ENCODE assay signal across 1 cellular context in the genomic region with DNA sequence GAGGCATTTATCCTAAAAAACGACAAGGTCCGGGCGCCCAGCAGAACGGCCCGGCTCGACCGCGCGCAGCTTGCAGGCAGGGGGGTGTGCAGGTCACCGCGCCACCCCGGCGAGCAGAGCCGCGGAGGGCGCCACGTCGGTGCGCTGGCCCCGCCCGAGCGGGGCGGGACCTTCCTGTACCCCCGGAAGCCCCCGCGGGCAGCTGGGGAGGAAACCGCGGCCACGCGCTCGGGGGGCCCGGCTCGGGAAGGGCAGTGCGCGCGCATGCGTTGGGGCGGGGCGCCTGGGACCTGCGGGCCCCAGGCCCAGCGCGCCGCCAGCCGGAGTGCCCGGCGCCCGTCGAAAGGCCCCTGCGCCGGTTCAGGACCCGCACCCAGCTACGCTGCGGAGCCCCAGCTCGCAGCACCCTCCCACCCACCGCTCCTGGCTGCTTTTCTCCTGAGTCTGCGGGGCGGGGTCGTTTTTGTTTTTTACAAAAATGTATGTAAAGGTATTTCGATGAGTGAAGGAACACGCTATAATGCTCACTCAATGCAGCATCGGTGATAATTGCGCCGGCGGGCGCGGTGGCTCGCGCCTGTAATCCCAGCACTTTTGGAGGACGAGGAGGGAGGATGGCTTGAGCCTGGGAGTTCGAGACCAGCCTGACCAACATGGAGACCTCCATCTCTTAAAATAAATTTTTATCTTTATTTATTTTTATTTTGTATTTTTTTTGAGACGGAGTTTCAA.
A peak's percentile ranks its signal among the peaks of the same experiment; 100 is the strongest.
TF ChIP-seq lines count a peak whose summit lies in the region.

No MANE protein-coding gene starts in this region.

TF ChIP-seq in GM12878, 131 proteins besides CTCF, POLR2A, EP300 and RAD21 (continued from another document):
- TF ChIP-seq WRNIP1 (IDR thresholded peaks at IDR 0.05; ENCODE audit: borderline replicate concordance, low read depth, low read length) (no peak), CREB1 (IDR thresholded peaks at IDR 0.05; ENCODE audit: low read depth) (peak; percentile 28; the same call in 1 of the 2 replicates), SREBF1 (IDR thresholded peaks at IDR 0.05; ENCODE audit: low read length) (no peak), BHLHE40 (IDR thresholded peaks at IDR 0.05; ENCODE audit: borderline replicate concordance in 1 of 2, low read depth in 2 of 2, low read length in 1 of 2) (peak in 1 of 2 experiments; percentile 71; a peak in 2 of 4 replicates), JUNB (IDR thresholded peaks at IDR 0.05) (no peak), HCFC1 (IDR thresholded peaks at IDR 0.05; ENCODE audit: low read length) (no peak), FOXK2 (IDR thresholded peaks at IDR 0.05) (no peak), ZNF274 (IDR thresholded peaks at IDR 0.05; ENCODE audit: insufficient read depth, insufficient read length) (no peak), SMAD5 (IDR thresholded peaks at IDR 0.05; ENCODE audit: low read depth) (no peak), YBX1 (IDR thresholded peaks at IDR 0.05) (no peak), ZNF622 (IDR thresholded peaks at IDR 0.05) (no peak), ATF7 (IDR thresholded peaks at IDR 0.05; ENCODE audit: low read depth) (no peak), TBL1XR1 (IDR thresholded peaks at IDR 0.05; ENCODE audit: low read depth, low read length) (no peak), SP1 (IDR thresholded peaks at IDR 0.05; ENCODE audit: low read depth, low read length) (no peak), TCF12 (IDR thresholded peaks at IDR 0.05; ENCODE audit: low read depth, low read length) (peak; percentile 87), SPI1 (IDR thresholded peaks at IDR 0.05; ENCODE audit: borderline replicate concordance, insufficient read depth, low read depth, low read length) (no peak), NR2C2 (IDR thresholded peaks at IDR 0.05; ENCODE audit: borderline replicate concordance, control insufficient read depth, insufficient read length, low read depth) (no peak), ZZZ3 (IDR thresholded peaks at IDR 0.05; ENCODE audit: control insufficient read depth, insufficient read length, low read depth) (no peak)
- TF ChIP-seq, protein P1, sequence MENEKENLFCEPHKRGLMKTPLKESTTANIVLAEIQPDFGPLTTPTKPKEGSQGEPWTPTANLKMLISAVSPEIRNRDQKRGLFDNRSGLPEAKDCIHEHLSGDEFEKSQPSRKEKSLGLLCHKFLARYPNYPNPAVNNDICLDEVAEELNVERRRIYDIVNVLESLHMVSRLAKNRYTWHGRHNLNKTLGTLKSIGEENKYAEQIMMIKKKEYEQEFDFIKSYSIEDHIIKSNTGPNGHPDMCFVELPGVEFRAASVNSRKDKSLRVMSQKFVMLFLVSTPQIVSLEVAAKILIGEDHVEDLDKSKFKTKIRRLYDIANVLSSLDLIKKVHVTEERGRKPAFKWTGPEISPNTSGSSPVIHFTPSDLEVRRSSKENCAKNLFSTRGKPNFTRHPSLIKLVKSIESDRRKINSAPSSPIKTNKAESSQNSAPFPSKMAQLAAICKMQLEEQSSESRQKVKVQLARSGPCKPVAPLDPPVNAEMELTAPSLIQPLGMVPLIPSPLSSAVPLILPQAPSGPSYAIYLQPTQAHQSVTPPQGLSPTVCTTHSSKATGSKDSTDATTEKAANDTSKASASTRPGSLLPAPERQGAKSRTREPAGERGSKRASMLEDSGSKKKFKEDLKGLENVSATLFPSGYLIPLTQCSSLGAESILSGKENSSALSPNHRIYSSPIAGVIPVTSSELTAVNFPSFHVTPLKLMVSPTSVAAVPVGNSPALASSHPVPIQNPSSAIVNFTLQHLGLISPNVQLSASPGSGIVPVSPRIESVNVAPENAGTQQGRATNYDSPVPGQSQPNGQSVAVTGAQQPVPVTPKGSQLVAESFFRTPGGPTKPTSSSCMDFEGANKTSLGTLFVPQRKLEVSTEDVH (IDR thresholded peaks at IDR 0.05; ENCODE audit: low read depth, partially characterized antibody), result no peak
- TF ChIP-seq, protein P2, sequence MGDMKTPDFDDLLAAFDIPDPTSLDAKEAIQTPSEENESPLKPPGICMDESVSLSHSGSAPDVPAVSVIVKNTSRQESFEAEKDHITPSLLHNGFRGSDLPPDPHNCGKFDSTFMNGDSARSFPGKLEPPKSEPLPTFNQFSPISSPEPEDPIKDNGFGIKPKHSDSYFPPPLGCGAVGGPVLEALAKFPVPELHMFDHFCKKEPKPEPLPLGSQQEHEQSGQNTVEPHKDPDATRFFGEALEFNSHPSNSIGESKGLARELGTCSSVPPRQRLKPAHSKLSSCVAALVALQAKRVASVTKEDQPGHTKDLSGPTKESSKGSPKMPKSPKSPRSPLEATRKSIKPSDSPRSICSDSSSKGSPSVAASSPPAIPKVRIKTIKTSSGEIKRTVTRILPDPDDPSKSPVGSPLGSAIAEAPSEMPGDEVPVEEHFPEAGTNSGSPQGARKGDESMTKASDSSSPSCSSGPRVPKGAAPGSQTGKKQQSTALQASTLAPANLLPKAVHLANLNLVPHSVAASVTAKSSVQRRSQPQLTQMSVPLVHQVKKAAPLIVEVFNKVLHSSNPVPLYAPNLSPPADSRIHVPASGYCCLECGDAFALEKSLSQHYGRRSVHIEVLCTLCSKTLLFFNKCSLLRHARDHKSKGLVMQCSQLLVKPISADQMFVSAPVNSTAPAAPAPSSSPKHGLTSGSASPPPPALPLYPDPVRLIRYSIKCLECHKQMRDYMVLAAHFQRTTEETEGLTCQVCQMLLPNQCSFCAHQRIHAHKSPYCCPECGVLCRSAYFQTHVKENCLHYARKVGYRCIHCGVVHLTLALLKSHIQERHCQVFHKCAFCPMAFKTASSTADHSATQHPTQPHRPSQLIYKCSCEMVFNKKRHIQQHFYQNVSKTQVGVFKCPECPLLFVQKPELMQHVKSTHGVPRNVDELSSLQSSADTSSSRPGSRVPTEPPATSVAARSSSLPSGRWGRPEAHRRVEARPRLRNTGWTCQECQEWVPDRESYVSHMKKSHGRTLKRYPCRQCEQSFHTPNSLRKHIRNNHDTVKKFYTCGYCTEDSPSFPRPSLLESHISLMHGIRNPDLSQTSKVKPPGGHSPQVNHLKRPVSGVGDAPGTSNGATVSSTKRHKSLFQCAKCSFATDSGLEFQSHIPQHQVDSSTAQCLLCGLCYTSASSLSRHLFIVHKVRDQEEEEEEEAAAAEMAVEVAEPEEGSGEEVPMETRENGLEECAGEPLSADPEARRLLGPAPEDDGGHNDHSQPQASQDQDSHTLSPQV (IDR thresholded peaks at IDR 0.05), result no peak
- TF ChIP-seq, protein P3, sequence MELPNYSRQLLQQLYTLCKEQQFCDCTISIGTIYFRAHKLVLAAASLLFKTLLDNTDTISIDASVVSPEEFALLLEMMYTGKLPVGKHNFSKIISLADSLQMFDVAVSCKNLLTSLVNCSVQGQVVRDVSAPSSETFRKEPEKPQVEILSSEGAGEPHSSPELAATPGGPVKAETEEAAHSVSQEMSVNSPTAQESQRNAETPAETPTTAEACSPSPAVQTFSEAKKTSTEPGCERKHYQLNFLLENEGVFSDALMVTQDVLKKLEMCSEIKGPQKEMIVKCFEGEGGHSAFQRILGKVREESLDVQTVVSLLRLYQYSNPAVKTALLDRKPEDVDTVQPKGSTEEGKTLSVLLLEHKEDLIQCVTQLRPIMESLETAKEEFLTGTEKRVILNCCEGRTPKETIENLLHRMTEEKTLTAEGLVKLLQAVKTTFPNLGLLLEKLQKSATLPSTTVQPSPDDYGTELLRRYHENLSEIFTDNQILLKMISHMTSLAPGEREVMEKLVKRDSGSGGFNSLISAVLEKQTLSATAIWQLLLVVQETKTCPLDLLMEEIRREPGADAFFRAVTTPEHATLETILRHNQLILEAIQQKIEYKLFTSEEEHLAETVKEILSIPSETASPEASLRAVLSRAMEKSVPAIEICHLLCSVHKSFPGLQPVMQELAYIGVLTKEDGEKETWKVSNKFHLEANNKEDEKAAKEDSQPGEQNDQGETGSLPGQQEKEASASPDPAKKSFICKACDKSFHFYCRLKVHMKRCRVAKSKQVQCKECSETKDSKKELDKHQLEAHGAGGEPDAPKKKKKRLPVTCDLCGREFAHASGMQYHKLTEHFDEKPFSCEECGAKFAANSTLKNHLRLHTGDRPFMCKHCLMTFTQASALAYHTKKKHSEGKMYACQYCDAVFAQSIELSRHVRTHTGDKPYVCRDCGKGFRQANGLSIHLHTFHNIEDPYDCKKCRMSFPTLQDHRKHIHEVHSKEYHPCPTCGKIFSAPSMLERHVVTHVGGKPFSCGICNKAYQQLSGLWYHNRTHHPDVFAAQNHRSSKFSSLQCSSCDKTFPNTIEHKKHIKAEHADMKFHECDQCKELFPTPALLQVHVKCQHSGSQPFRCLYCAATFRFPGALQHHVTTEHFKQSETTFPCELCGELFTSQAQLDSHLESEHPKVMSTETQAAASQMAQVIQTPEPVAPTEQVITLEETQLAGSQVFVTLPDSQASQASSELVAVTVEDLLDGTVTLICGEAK (IDR thresholded peaks at IDR 0.05; ENCODE audit: borderline replicate concordance), result peak; percentile 44; the same call in 1 of the 2 replicates
- TF ChIP-seq, protein P4, sequence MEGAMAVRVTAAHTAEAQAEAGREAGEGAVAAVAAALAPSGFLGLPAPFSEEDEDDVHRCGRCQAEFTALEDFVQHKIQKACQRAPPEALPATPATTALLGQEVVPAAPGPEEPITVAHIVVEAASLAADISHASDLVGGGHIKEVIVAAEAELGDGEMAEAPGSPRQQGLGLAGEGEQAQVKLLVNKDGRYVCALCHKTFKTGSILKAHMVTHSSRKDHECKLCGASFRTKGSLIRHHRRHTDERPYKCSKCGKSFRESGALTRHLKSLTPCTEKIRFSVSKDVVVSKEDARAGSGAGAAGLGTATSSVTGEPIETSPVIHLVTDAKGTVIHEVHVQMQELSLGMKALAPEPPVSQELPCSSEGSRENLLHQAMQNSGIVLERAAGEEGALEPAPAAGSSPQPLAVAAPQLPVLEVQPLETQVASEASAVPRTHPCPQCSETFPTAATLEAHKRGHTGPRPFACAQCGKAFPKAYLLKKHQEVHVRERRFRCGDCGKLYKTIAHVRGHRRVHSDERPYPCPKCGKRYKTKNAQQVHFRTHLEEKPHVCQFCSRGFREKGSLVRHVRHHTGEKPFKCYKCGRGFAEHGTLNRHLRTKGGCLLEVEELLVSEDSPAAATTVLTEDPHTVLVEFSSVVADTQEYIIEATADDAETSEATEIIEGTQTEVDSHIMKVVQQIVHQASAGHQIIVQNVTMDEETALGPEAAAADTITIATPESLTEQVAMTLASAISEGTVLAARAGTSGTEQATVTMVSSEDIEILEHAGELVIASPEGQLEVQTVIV (IDR thresholded peaks at IDR 0.05; ENCODE audit: borderline replicate concordance, partially characterized antibody), result no peak
- TF ChIP-seq, protein P5, sequence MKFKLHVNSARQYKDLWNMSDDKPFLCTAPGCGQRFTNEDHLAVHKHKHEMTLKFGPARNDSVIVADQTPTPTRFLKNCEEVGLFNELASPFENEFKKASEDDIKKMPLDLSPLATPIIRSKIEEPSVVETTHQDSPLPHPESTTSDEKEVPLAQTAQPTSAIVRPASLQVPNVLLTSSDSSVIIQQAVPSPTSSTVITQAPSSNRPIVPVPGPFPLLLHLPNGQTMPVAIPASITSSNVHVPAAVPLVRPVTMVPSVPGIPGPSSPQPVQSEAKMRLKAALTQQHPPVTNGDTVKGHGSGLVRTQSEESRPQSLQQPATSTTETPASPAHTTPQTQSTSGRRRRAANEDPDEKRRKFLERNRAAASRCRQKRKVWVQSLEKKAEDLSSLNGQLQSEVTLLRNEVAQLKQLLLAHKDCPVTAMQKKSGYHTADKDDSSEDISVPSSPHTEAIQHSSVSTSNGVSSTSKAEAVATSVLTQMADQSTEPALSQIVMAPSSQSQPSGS (IDR thresholded peaks at IDR 0.05; ENCODE audit: low read length), result no peak
- TF ChIP-seq, protein P6, sequence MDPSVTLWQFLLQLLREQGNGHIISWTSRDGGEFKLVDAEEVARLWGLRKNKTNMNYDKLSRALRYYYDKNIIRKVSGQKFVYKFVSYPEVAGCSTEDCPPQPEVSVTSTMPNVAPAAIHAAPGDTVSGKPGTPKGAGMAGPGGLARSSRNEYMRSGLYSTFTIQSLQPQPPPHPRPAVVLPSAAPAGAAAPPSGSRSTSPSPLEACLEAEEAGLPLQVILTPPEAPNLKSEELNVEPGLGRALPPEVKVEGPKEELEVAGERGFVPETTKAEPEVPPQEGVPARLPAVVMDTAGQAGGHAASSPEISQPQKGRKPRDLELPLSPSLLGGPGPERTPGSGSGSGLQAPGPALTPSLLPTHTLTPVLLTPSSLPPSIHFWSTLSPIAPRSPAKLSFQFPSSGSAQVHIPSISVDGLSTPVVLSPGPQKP (IDR thresholded peaks at IDR 0.05; ENCODE audit: low read depth, low read length), result no peak
- TF ChIP-seq, protein P7, sequence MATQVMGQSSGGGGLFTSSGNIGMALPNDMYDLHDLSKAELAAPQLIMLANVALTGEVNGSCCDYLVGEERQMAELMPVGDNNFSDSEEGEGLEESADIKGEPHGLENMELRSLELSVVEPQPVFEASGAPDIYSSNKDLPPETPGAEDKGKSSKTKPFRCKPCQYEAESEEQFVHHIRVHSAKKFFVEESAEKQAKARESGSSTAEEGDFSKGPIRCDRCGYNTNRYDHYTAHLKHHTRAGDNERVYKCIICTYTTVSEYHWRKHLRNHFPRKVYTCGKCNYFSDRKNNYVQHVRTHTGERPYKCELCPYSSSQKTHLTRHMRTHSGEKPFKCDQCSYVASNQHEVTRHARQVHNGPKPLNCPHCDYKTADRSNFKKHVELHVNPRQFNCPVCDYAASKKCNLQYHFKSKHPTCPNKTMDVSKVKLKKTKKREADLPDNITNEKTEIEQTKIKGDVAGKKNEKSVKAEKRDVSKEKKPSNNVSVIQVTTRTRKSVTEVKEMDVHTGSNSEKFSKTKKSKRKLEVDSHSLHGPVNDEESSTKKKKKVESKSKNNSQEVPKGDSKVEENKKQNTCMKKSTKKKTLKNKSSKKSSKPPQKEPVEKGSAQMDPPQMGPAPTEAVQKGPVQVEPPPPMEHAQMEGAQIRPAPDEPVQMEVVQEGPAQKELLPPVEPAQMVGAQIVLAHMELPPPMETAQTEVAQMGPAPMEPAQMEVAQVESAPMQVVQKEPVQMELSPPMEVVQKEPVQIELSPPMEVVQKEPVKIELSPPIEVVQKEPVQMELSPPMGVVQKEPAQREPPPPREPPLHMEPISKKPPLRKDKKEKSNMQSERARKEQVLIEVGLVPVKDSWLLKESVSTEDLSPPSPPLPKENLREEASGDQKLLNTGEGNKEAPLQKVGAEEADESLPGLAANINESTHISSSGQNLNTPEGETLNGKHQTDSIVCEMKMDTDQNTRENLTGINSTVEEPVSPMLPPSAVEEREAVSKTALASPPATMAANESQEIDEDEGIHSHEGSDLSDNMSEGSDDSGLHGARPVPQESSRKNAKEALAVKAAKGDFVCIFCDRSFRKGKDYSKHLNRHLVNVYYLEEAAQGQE (IDR thresholded peaks at IDR 0.05; ENCODE audit: low read depth, low read length), result no peak
- TF ChIP-seq, protein P8, sequence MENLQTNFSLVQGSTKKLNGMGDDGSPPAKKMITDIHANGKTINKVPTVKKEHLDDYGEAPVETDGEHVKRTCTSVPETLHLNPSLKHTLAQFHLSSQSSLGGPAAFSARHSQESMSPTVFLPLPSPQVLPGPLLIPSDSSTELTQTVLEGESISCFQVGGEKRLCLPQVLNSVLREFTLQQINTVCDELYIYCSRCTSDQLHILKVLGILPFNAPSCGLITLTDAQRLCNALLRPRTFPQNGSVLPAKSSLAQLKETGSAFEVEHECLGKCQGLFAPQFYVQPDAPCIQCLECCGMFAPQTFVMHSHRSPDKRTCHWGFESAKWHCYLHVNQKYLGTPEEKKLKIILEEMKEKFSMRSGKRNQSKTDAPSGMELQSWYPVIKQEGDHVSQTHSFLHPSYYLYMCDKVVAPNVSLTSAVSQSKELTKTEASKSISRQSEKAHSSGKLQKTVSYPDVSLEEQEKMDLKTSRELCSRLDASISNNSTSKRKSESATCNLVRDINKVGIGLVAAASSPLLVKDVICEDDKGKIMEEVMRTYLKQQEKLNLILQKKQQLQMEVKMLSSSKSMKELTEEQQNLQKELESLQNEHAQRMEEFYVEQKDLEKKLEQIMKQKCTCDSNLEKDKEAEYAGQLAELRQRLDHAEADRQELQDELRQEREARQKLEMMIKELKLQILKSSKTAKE (IDR thresholded peaks at IDR 0.05; ENCODE audit: low read depth, poor library complexity, severe bottlenecking), result no peak
